1 cellular context compared by ENCODE assay signal in genomic region chr4:114717432-114717831, GRCh38.
TF ChIP-seq lines count a peak whose summit lies in the region.

No MANE protein-coding gene starts in this region.

TF ChIP-seq in K562, 482 proteins besides CTCF, POLR2A, EP300 and RAD21 (continued from another document):
- no peak for TF ChIP-seq TFAP4 (CRISPR knock-in tag; IDR thresholded peaks at IDR 0.05; ENCODE audit: borderline replicate concordance)
- no peak for TF ChIP-seq CEBPB (tag; IDR thresholded peaks at IDR 0.05)
- TF ChIP-seq C11orf30 (IDR thresholded peaks at IDR 0.05; ENCODE audit: low read depth) = peak; percentile 38; the same call in 1 of the 2 replicates
- TF ChIP-seq RREB1 (CRISPR knock-in tag; IDR thresholded peaks at IDR 0.05) = no peak
- no peak for TF ChIP-seq RBBP5 (IDR thresholded peaks at IDR 0.05; ENCODE audit: borderline replicate concordance, insufficient read depth, low read length, poor library complexity, severe bottlenecking)
- TF ChIP-seq, protein P1, sequence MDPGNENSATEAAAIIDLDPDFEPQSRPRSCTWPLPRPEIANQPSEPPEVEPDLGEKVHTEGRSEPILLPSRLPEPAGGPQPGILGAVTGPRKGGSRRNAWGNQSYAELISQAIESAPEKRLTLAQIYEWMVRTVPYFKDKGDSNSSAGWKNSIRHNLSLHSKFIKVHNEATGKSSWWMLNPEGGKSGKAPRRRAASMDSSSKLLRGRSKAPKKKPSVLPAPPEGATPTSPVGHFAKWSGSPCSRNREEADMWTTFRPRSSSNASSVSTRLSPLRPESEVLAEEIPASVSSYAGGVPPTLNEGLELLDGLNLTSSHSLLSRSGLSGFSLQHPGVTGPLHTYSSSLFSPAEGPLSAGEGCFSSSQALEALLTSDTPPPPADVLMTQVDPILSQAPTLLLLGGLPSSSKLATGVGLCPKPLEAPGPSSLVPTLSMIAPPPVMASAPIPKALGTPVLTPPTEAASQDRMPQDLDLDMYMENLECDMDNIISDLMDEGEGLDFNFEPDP (CRISPR knock-in tag; IDR thresholded peaks at IDR 0.05) = no peak
- no peak for TF ChIP-seq ZNF280B (CRISPR knock-in tag; IDR thresholded peaks at IDR 0.05)
- no peak for TF ChIP-seq HES1 (IDR thresholded peaks at IDR 0.05; ENCODE audit: low read depth)
- TF ChIP-seq GATAD2A (IDR thresholded peaks at IDR 0.05) = no peak
- TF ChIP-seq SRF (CRISPR knock-in tag; IDR thresholded peaks at IDR 0.05) = no peak
- no peak for TF ChIP-seq SMARCA4 (IDR thresholded peaks at IDR 0.05)
- peak; percentile 37; the same call in 1 of the 2 replicates for TF ChIP-seq MAFF (IDR thresholded peaks at IDR 0.05; ENCODE audit: low read length)
- TF ChIP-seq DDX20 (tag; IDR thresholded peaks at IDR 0.05; ENCODE audit: low read depth) = no peak
- TF ChIP-seq SMC3 (conservative IDR thresholded peaks at IDR 0.05; ENCODE audit: insufficient read depth, low read depth, low read length) = no peak
- no peak for TF ChIP-seq ZBTB7A (IDR thresholded peaks at IDR 0.05; ENCODE audit: borderline replicate concordance, control insufficient read depth, low read depth, low read length)
- TF ChIP-seq MECOM (CRISPR knock-in tag; IDR thresholded peaks at IDR 0.05) = no peak
- no peak for TF ChIP-seq ZBTB12 (CRISPR knock-in tag; IDR thresholded peaks at IDR 0.05)
- no peak for TF ChIP-seq NEUROD1 (IDR thresholded peaks at IDR 0.05; ENCODE audit: borderline replicate concordance, low read depth, low read length, partially characterized antibody)
- TF ChIP-seq, protein P2, sequence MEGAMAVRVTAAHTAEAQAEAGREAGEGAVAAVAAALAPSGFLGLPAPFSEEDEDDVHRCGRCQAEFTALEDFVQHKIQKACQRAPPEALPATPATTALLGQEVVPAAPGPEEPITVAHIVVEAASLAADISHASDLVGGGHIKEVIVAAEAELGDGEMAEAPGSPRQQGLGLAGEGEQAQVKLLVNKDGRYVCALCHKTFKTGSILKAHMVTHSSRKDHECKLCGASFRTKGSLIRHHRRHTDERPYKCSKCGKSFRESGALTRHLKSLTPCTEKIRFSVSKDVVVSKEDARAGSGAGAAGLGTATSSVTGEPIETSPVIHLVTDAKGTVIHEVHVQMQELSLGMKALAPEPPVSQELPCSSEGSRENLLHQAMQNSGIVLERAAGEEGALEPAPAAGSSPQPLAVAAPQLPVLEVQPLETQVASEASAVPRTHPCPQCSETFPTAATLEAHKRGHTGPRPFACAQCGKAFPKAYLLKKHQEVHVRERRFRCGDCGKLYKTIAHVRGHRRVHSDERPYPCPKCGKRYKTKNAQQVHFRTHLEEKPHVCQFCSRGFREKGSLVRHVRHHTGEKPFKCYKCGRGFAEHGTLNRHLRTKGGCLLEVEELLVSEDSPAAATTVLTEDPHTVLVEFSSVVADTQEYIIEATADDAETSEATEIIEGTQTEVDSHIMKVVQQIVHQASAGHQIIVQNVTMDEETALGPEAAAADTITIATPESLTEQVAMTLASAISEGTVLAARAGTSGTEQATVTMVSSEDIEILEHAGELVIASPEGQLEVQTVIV (CRISPR knock-in tag; IDR thresholded peaks at IDR 0.05; ENCODE audit: borderline replicate concordance) = no peak
